Comparison of ENCODE assay signal across 2 cellular contexts in genomic region chr2:9991829-9992273, GRCh38.
TF ChIP-seq lines count a peak whose summit lies in the region.

No MANE protein-coding gene starts in this region.

TF ChIP-seq in liver, 16 proteins besides CTCF, POLR2A, EP300 and RAD21 (continued from another document):
- no peak for TF ChIP-seq REST (IDR thresholded peaks at IDR 0.05)

TF ChIP-seq in HepG2, 621 proteins besides CTCF, POLR2A, EP300 and RAD21 (continued from another document):
- TF ChIP-seq ZSCAN9 (CRISPR knock-in tag; IDR thresholded peaks at IDR 0.05; ENCODE audit: borderline replicate concordance) (no peak), FOXK2 (IDR thresholded peaks at IDR 0.05) (no peak), GTF2F1 (IDR thresholded peaks at IDR 0.05; ENCODE audit: low read length) (no peak), PBX3 (CRISPR knock-in tag; IDR thresholded peaks at IDR 0.05; ENCODE audit: borderline replicate concordance) (no peak), ARID5B (CRISPR knock-in tag; IDR thresholded peaks at IDR 0.05) (no peak), ZNF329 (CRISPR knock-in tag; IDR thresholded peaks at IDR 0.05; ENCODE audit: low read depth) (no peak), MLLT10 (CRISPR knock-in tag; IDR thresholded peaks at IDR 0.05) (no peak), ZNF687 (CRISPR knock-in tag; IDR thresholded peaks at IDR 0.05) (no peak), MXD3 (CRISPR knock-in tag; IDR thresholded peaks at IDR 0.05) (no peak), ATF7-NPFF (CRISPR knock-in tag; IDR thresholded peaks at IDR 0.05; ENCODE audit: low read depth) (no peak), ZNF18 (CRISPR knock-in tag; IDR thresholded peaks at IDR 0.05; ENCODE audit: insufficient replicate concordance) (no peak), ZNF414 (CRISPR knock-in tag; IDR thresholded peaks at IDR 0.05) (no peak), SMARCE1 (IDR thresholded peaks at IDR 0.05; ENCODE audit: borderline replicate concordance) (no peak), PATZ1 (CRISPR knock-in tag; IDR thresholded peaks at IDR 0.05) (no peak), RAD51 (IDR thresholded peaks at IDR 0.05; ENCODE audit: borderline replicate concordance) (no peak)
